In the genomic region with DNA sequence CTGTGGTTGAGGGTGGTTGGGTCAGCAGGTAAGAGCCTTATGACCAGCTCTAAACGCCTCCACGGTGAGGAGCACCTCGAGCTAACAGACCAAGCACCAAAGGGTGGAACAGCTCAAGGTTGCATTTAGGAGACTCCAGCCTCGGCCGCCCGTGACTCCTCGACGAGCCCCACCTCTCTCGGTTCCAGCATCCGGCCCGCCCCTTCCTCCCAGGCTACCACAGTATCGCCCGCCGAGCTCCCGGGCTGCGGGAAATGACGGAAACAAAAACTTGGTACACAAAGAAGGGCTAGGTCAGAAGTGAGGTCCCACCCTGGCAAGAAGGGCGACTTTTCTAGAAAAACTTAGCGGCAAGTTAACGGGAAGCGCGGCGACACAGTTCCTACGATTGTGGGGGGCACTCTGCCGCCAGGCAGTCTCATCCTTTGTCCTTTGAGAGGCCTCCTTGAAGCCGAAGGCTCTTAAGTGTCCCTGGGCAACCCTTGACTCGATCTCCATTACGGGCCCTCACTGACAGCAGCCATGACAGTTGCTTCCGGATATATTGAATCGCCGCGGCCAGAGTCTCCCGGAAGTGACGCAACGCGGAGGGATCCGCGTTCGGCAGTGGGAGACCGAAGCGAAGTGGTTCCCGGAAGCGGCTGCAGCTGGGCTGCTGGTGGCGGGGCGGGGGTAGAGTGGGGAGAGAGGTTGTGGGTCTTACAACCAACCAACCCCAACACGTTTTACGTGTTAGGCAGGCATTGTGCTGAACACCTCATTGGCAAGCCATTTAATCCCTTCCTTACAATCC, we compare ENCODE assay signal across 7 cellular contexts. TPM values are rescaled to one million over a fixed set of nuclear protein-coding genes. Genes with fewer than 3 reads are reported as not detected.
DNase-seq lines count a peak whose midpoint lies in the region; ATAC-seq and TF ChIP-seq lines count a peak whose summit lies in the region.

No MANE protein-coding gene starts in this region.

- no peaks in the 10 kb centered on the region for H3K27me3 ChIP-seq in hepatocyte

- no peaks in the 10 kb centered on the region for H3K9me3 ChIP-seq in hepatocyte (ENCODE audit: low read depth)

- peak overlapping the region; percentile 95 for H3K4me3 Mint-ChIP-seq in T-helper 2 cell treated with Interferon-gamma antibody and Interleukin-4, amounts not matched to agents 5 μg/mL and 100 μg/mL, for 36 hours

- peak; percentile 94 for TF ChIP-seq POLR2A in GM18505 (IDR thresholded peaks at IDR 0.05; ENCODE audit: borderline replicate concordance, extremely low read depth, insufficient read depth, insufficient read length)

- peak overlapping the region; percentile 19 for H2AFZ ChIP-seq in hepatocyte

- H3K27ac ChIP-seq in hepatocyte, result no peak overlapping the region

- DNase-seq in NCI-H2029 (lab: John Stamatoyannopoulos, UW), result peak; percentile 78
- DNase-seq in T-helper 2 cell treated with Interferon-gamma antibody and Interleukin-4, amounts not matched to agents 5 μg/mL and 100 μg/mL, for 36 hours (ENCODE audit: low spot score), result peak; percentile 91
- peak; percentile 37 to 92 (median 82) for DNase-seq in anterior cingulate cortex (lab: John Stamatoyannopoulos, UW)
- no peak for DNase-seq in hepatocyte (ENCODE audit: low spot score)
- peak; percentile 86 to 87 for DNase-seq in stimulated activated CD4-positive, alpha-beta T cell treated with anti-CD3 and anti-CD28 coated beads, Interleukin-12 subunit alpha, Interleukin-12 subunit beta, amount 100 ng/mL, for 24 hours (ENCODE audit: low read depth in 2 of 2)

- no peak overlapping the region for H3K4me3 ChIP-seq in hepatocyte

- no peaks in the 10 kb centered on the region for H4K20me1 ChIP-seq in hepatocyte (ENCODE audit: insufficient read depth, poor library complexity, severe bottlenecking)

- TF ChIP-seq CTCF in hepatocyte (IDR thresholded peaks at IDR 0.05; ENCODE audit: poor library complexity), result no peak

- H3K27me3 Mint-ChIP-seq in T-helper 2 cell treated with Interferon-gamma antibody and Interleukin-4, amounts not matched to agents 5 μg/mL and 100 μg/mL, for 36 hours (ENCODE audit: low read depth), result peaks cover 25% of the 10 kb centered on the region

- peak overlapping the region; percentile 99 for H3K27ac Mint-ChIP-seq in T-helper 2 cell treated with Interferon-gamma antibody and Interleukin-4, amounts not matched to agents 5 μg/mL and 100 μg/mL, for 36 hours

- H3K9me3 Mint-ChIP-seq in T-helper 2 cell treated with Interferon-gamma antibody and Interleukin-4, amounts not matched to agents 5 μg/mL and 100 μg/mL, for 36 hours, result peaks cover 6% of the 10 kb centered on the region

- peaks cover 17% of the 10 kb centered on the region for H3K36me3 Mint-ChIP-seq in T-helper 2 cell treated with Interferon-gamma antibody and Interleukin-4, amounts not matched to agents 5 μg/mL and 100 μg/mL, for 36 hours (ENCODE audit: low read depth)

- H3K4me1 Mint-ChIP-seq in T-helper 2 cell treated with Interferon-gamma antibody and Interleukin-4, amounts not matched to agents 5 μg/mL and 100 μg/mL, for 36 hours (ENCODE audit: low read depth), result peaks cover 11% of the 10 kb centered on the region

- H3K36me3 ChIP-seq in hepatocyte (replicated peaks; ENCODE audit: insufficient read depth, low read depth), result no peaks in the 10 kb centered on the region

- H3K4me1 ChIP-seq in hepatocyte (ENCODE audit: insufficient read depth), result no peaks in the 10 kb centered on the region

- H3K79me2 ChIP-seq in hepatocyte, result no peaks in the 10 kb centered on the region

- peak overlapping the region; percentile 55 for H3K4me2 ChIP-seq in hepatocyte

- ATAC-seq in GM18505 (IDR thresholded peaks at IDR 0.05; ENCODE audit: unreplicated experiment) (peak; percentile 88), HG02970 (IDR thresholded peaks at IDR 0.05; ENCODE audit: low FRiP score, unreplicated experiment) (peak; percentile 80)

- no peaks in the 10 kb centered on the region for H3K9me2 ChIP-seq in hepatocyte (replicated peaks; ENCODE audit: insufficient read depth)

- WGBS in hepatocyte (ENCODE audit: low lambda C conversion rate, missing lambda C conversion rate), result 96% methylated on average over 47 of the region's 47 CpGs

RNA-seq across cellular contexts. Expression of gene ZNF518A, which starts 40.2 kb away (rescaled TPM):
- total RNA-seq in hepatocyte, result 23.5 and 26.0 TPM in 2 replicates
- polyA plus RNA-seq in hepatocyte, result 16.2 and 16.7 TPM in 2 replicates

RNA-seq across cellular contexts. Expression of gene CCNJ, which starts 46.5 kb away (rescaled TPM):
- total RNA-seq in hepatocyte, result 12.1 and 14.4 TPM in 2 replicates
- polyA plus RNA-seq in hepatocyte, result 5.1 and 8.2 TPM in 2 replicates
